Comparison of ENCODE assay signal across 15 cellular contexts in genomic region chr10:63506554-63506953, GRCh38. TPM values are rescaled to one million over a fixed set of nuclear protein-coding genes. Genes with fewer than 3 reads are reported as not detected.
DNase-seq lines count a peak whose midpoint lies in the region; ATAC-seq and TF ChIP-seq lines count a peak whose summit lies in the region.
"Had no signal": no experiment of that assay in that cellular context is flagged by ENCODE, and none has a peak within 500 bp of the region (broad histone marks: within the 10 kb centered on the region; RNA-seq: fewer than 3 reads in every experiment).

No MANE protein-coding gene starts in this region.

- whole genome bisulfite sequencing in mesendoderm (ENCODE audit: extremely low coverage, insufficient coverage, low lambda C conversion rate) = no CpG with 5 or more reads among the region's 1 CpG

- no peak overlapping the region for H3K4me3 Mint-ChIP-seq in T-helper 17 cell
- H3K4me3 Mint-ChIP-seq: CD4-positive, CD25-positive, alpha-beta regulatory T cell; GM23338 had no signal

- H3K18ac ChIP-seq in mesendoderm (ENCODE audit: low read length) = no peak overlapping the region

- intact Hi-C loops in sciatic nerve (cut with DNase I) = no loop called here
- intact Hi-C loops in mucosa of descending colon (cut with DNase I, micrococcal nuclease) = no loop called here

- H3K4me2 ChIP-seq in mesendoderm (ENCODE audit: low read length) = no peak overlapping the region

- no peak overlapping the region for H4K5ac ChIP-seq in mesendoderm (ENCODE audit: low read length)

- no peaks in the 10 kb centered on the region for H3K27me3 ChIP-seq in mesendoderm (ENCODE audit: insufficient read depth, low read length, poor library complexity)
- H3K27me3 ChIP-seq: BLaER1 treated with 17β-estradiol and CSF1 and Interleukin-3, amounts not matched to agents 10 nM and 100 nM had no signal

- no peak overlapping the region for H2BK5ac ChIP-seq in mesendoderm (ENCODE audit: low read length)

- H3K4me3 ChIP-seq in mesendoderm (ENCODE audit: low read length) (no peak overlapping the region), mucosa of descending colon (no peak overlapping the region)
- H3K4me3 ChIP-seq: BLaER1 treated with 17β-estradiol and CSF1 and Interleukin-3, amounts not matched to agents 10 nM and 100 nM; GM23338 had no signal

- ATAC-seq in T-helper 17 cell = no peak
- peak; percentile 71 for ATAC-seq in left lobe of liver
- peak; percentile 62 for ATAC-seq in sciatic nerve
- no peak for ATAC-seq in HG03457 (IDR thresholded peaks at IDR 0.05; ENCODE audit: unreplicated experiment)
- ATAC-seq in GM18520 (IDR thresholded peaks at IDR 0.05; ENCODE audit: unreplicated experiment) = no peak
- ATAC-seq in mucosa of descending colon = no peak
- ATAC-seq: GM23338 had no signal

- H3K36me3 Mint-ChIP-seq in T-helper 17 cell (ENCODE audit: low read depth) = peaks cover 3% of the 10 kb centered on the region

- no peak overlapping the region for H3K9ac ChIP-seq in mesendoderm (ENCODE audit: low read length)
- H3K9ac ChIP-seq: BLaER1 treated with 17β-estradiol and CSF1 and Interleukin-3, amounts not matched to agents 10 nM and 100 nM had no signal

- H2BK120ac ChIP-seq in mesendoderm (ENCODE audit: low read depth, low read length) = no peak overlapping the region

- no peak overlapping the region for H3K23ac ChIP-seq in mesendoderm (ENCODE audit: low read length)

- no peaks in the 10 kb centered on the region for H3K27me3 Mint-ChIP-seq in T-helper 17 cell
- H3K27me3 Mint-ChIP-seq: CD4-positive, CD25-positive, alpha-beta regulatory T cell had no signal

- H3K4me1 ChIP-seq in mesendoderm (ENCODE audit: control insufficient read depth, low read depth, low read length) (peaks cover 12% of the 10 kb centered on the region), mucosa of descending colon (ENCODE audit: low read depth) (peaks cover 7% of the 10 kb centered on the region)

- H3K4ac ChIP-seq in mesendoderm (ENCODE audit: low read depth, low read length) = no peak overlapping the region

- peak overlapping the region; percentile 11 for H3K27ac Mint-ChIP-seq in T-helper 17 cell

- DNase-seq in T-helper 17 cell (no peak), left lobe of liver (ENCODE audit: low spot score) (no peak), mesendoderm (no peak), sciatic nerve (ENCODE audit: low spot score) (no peak), mucosa of descending colon (no peak), HuH-7.5 (ENCODE audit: low spot score) (no peak)
- DNase-seq: ACHN; CD4-positive, CD25-positive, alpha-beta regulatory T cell; DMS53; GF-D8; H7 had no signal

- no peak overlapping the region for H3K56ac ChIP-seq in mesendoderm (ENCODE audit: low read length)

- no peak for TF ChIP-seq CTCF in mucosa of descending colon (IDR thresholded peaks at IDR 0.05)

- H3K79me1 ChIP-seq in mesendoderm (ENCODE audit: low read length) = peaks cover 6% of the 10 kb centered on the region

- H3K9me3 ChIP-seq in T-helper 17 cell (ENCODE audit: control insufficient read depth, low read length, poor library complexity, severe bottlenecking) (no peaks in the 10 kb centered on the region), mucosa of descending colon (peaks cover 2% of the 10 kb centered on the region)

- H3K36me3 ChIP-seq in mesendoderm (ENCODE audit: control insufficient read depth, insufficient read depth, low read length) (no peaks in the 10 kb centered on the region), mucosa of descending colon (ENCODE audit: low read depth) (no peaks in the 10 kb centered on the region)

- H3K79me2 ChIP-seq in mesendoderm (ENCODE audit: control insufficient read depth, insufficient read depth, low read length) = peaks cover 28% of the 10 kb centered on the region

- no peak overlapping the region for H2AK5ac ChIP-seq in mesendoderm (ENCODE audit: low read length)

- peaks cover 34% of the 10 kb centered on the region for H3K4me1 Mint-ChIP-seq in T-helper 17 cell

- H3K27ac ChIP-seq in mesendoderm (ENCODE audit: low read depth, low read length) = no peak overlapping the region
- H3K27ac ChIP-seq: BLaER1 treated with 17β-estradiol and CSF1 and Interleukin-3, amounts not matched to agents 10 nM and 100 nM had no signal

- no peak overlapping the region for H2BK15ac ChIP-seq in mesendoderm (replicated peaks; ENCODE audit: low read depth)

- H4K8ac ChIP-seq in mesendoderm (ENCODE audit: low read depth, low read length) = peak overlapping the region; percentile 5

RNA-seq across cellular contexts. Expression of gene REEP3, which starts 14.6 kb away (rescaled TPM):
- total RNA-seq in T-helper 17 cell = 10 to 100 TPM; 21.1 TPM
- 23.7 TPM for total RNA-seq in left lobe of liver
- 15.0 TPM for polyA plus RNA-seq in mesendoderm (2013, experiment 1 of 2)
- 15.6 TPM for polyA plus RNA-seq in mesendoderm (2013, experiment 2 of 2)
- 50.7 TPM for total RNA-seq in sciatic nerve
- total RNA-seq in mucosa of descending colon = 10 to 100 TPM; 42.1 to 61.2 (median 43.4) TPM

RNA-seq across cellular contexts. Expression of gene JMJD1C, which starts 40.8 kb away (rescaled TPM):
- total RNA-seq in T-helper 17 cell (100 to 1,000 TPM; 215 to 279 TPM), left lobe of liver (32.0 TPM), sciatic nerve (141 TPM), mucosa of descending colon (10 to 100 TPM; 54.1 to 83.8 (median 82.1) TPM)
- polyA plus RNA-seq in mesendoderm (2013, experiment 1 of 2) = 65.5 TPM
- polyA plus RNA-seq in mesendoderm (2013, experiment 2 of 2) = 68.5 TPM

Comparison
In these comparisons a context has a peak if more than half of its experiments do, and no peak if none do; other contexts are left out.
1. ATAC-seq: peak in left lobe of liver (single experiment) and sciatic nerve (single experiment); none in T-helper 17 cell (single experiment), HG03457 (single experiment), GM18520 (single experiment) and mucosa of descending colon (single experiment).